Comparison of ENCODE assay signal across 12 cellular contexts in the genomic region with DNA sequence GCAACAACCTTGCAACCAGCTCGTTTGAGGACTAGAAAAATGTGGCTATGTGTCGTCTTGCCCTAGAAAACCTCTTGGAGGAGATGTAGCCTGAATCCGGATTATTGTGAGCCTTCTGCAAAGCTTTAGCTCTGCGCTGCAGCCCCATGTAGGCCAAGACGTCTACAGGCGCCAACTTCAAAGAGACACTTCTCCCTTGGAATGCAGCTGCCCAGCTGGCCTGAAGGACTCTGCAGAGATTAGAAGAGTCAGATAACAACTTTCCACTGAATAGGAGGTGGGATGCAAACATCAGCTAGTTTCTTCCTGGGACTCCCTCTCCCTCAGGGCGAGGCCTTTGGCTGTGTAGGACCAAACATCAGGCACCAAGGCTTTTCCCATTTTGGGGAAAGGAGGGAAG.
DNase-seq lines count a peak whose midpoint lies in the region; ATAC-seq and TF ChIP-seq lines count a peak whose summit lies in the region.
"Had no signal": no experiment of that assay in that cellular context is flagged by ENCODE, and none has a peak within 500 bp of the region (broad histone marks: within the 10 kb centered on the region; RNA-seq: fewer than 3 reads in every experiment).

No MANE protein-coding gene starts in this region.

- H3K36me3 ChIP-seq in HEK293 (ENCODE audit: control insufficient read depth in 2 of 2, insufficient read depth in 1 of 2, low read length in 2 of 2) (no peaks in the 10 kb centered on the region), RWPE2 (ENCODE audit: low read depth) (no peaks in the 10 kb centered on the region)

- no peaks in the 10 kb centered on the region for H3K9me3 Mint-ChIP-seq in stimulated activated memory B cell treated with anti-CD40 and anti-IgM and Interleukin-4, amounts not matched to agents 10 μg/mL and 1 μg/mL and 100 μg/mL, for 72 hours
- H3K9me3 Mint-ChIP-seq: H9 had no signal

- H3K27me3 ChIP-seq in RWPE2 (ENCODE audit: insufficient read depth, poor library complexity, severe bottlenecking), result no peaks in the 10 kb centered on the region

- H3K27ac ChIP-seq in HEK293 (ENCODE audit: extremely low read depth, low read depth, low read length) (no peak overlapping the region; the same call in 1 of the 2 replicates), RWPE2 (ENCODE audit: poor library complexity, severe bottlenecking) (peak overlapping the region; percentile 58)
- H3K27ac ChIP-seq: SK-N-MC had no signal

- TF ChIP-seq CTCF in HEK293 (tag by site-specific recombination; IDR thresholded peaks at IDR 0.05) (no peak), RWPE2 (IDR thresholded peaks at IDR 0.05; ENCODE audit: poor library complexity, severe bottlenecking) (no peak)

- peaks cover 26% of the 10 kb centered on the region for H3K4me1 ChIP-seq in HEK293 (ENCODE audit: control insufficient read depth, insufficient read depth, low read length)
- H3K4me1 ChIP-seq in RWPE2 (ENCODE audit: insufficient read depth, poor library complexity, severe bottlenecking), result peaks cover 44% of the 10 kb centered on the region

- H3K4me3 ChIP-seq in HEK293 (ENCODE audit: low read depth, low read length), result no peak overlapping the region
- no peak overlapping the region for H3K4me3 ChIP-seq in RWPE2 (ENCODE audit: severe bottlenecking)
- H3K4me3 ChIP-seq: SK-N-MC had no signal

- no peak for ATAC-seq in RWPE2 (ENCODE audit: low read depth)
- peak; percentile 20 for ATAC-seq in stimulated activated memory B cell treated with anti-CD40 and anti-IgM and Interleukin-4, amounts not matched to agents 10 μg/mL and 1 μg/mL and 100 μg/mL, for 72 hours

- H3K4me1 Mint-ChIP-seq in stimulated activated memory B cell treated with anti-CD40 and anti-IgM and Interleukin-4, amounts not matched to agents 10 μg/mL and 1 μg/mL and 100 μg/mL, for 72 hours, result no peaks in the 10 kb centered on the region
- H3K4me1 Mint-ChIP-seq: B cell; CD4-positive, CD25-positive, alpha-beta regulatory T cell had no signal

- no peaks in the 10 kb centered on the region for H3K27me3 Mint-ChIP-seq in stimulated activated memory B cell treated with anti-CD40 and anti-IgM and Interleukin-4, amounts not matched to agents 10 μg/mL and 1 μg/mL and 100 μg/mL, for 72 hours

- CTCF ChIA-PET in HEK293 (lab: Yijun Ruan, JAX), result interaction anchor here (0.6 to 1.2 kb wide), 3 partner anchors 127 to 249 kb away, joined by 3 to 5 read pairs (median 3); no protein-coding TSS in a partner anchor

- H3K9me3 ChIP-seq in HEK293 (ENCODE audit: control insufficient read depth, insufficient read depth, low read depth, low read length), result no peaks in the 10 kb centered on the region
- no peaks in the 10 kb centered on the region for H3K9me3 ChIP-seq in RWPE2 (ENCODE audit: severe bottlenecking)

- POLR2A ChIA-PET in HEK293 (lab: Yijun Ruan, JAX), result interaction anchor here (1.0 kb wide), 1 partner anchor 130 kb away, joined by 3 read pairs; no protein-coding TSS in a partner anchor

- no peaks in the 10 kb centered on the region for H3K36me3 Mint-ChIP-seq in stimulated activated memory B cell treated with anti-CD40 and anti-IgM and Interleukin-4, amounts not matched to agents 10 μg/mL and 1 μg/mL and 100 μg/mL, for 72 hours
- H3K36me3 Mint-ChIP-seq: CD4-positive, CD25-positive, alpha-beta regulatory T cell had no signal

- H3K4me3 Mint-ChIP-seq in stimulated activated memory B cell treated with anti-CD40 and anti-IgM and Interleukin-4, amounts not matched to agents 10 μg/mL and 1 μg/mL and 100 μg/mL, for 72 hours, result no peak overlapping the region
- H3K4me3 Mint-ChIP-seq: B cell; CD4-positive, CD25-positive, alpha-beta regulatory T cell; H9 had no signal

- DNase-seq in RWPE2 (ENCODE audit: low spot score) (no peak), iPS-NIHi7 (ENCODE audit: extremely low spot score) (peak; percentile 33), NCI-H1417 treated with DMSO at 0.1 percent for 48 hours (lab: John Stamatoyannopoulos, UW) (no peak), NCI-H345 (lab: John Stamatoyannopoulos, UW) (no peak)
- no peak for DNase-seq in stimulated activated CD4-positive, alpha-beta T cell treated with anti-CD3 and anti-CD28 coated beads, Interleukin-2, amount 100 ng/mL, for 48 hours
- DNase-seq: CD4-positive, CD25-positive, alpha-beta regulatory T cell; H9; NCI-H2029 treated with DMSO at 0.1 percent for 48 hours had no signal

- H3K27ac Mint-ChIP-seq in stimulated activated memory B cell treated with anti-CD40 and anti-IgM and Interleukin-4, amounts not matched to agents 10 μg/mL and 1 μg/mL and 100 μg/mL, for 72 hours, result no peak overlapping the region
- H3K27ac Mint-ChIP-seq: B cell; CD4-positive, CD25-positive, alpha-beta regulatory T cell; H9 had no signal

TF ChIP-seq in HEK293, 187 proteins besides CTCF, POLR2A, EP300 and RAD21:
- TF ChIP-seq, protein P1, sequence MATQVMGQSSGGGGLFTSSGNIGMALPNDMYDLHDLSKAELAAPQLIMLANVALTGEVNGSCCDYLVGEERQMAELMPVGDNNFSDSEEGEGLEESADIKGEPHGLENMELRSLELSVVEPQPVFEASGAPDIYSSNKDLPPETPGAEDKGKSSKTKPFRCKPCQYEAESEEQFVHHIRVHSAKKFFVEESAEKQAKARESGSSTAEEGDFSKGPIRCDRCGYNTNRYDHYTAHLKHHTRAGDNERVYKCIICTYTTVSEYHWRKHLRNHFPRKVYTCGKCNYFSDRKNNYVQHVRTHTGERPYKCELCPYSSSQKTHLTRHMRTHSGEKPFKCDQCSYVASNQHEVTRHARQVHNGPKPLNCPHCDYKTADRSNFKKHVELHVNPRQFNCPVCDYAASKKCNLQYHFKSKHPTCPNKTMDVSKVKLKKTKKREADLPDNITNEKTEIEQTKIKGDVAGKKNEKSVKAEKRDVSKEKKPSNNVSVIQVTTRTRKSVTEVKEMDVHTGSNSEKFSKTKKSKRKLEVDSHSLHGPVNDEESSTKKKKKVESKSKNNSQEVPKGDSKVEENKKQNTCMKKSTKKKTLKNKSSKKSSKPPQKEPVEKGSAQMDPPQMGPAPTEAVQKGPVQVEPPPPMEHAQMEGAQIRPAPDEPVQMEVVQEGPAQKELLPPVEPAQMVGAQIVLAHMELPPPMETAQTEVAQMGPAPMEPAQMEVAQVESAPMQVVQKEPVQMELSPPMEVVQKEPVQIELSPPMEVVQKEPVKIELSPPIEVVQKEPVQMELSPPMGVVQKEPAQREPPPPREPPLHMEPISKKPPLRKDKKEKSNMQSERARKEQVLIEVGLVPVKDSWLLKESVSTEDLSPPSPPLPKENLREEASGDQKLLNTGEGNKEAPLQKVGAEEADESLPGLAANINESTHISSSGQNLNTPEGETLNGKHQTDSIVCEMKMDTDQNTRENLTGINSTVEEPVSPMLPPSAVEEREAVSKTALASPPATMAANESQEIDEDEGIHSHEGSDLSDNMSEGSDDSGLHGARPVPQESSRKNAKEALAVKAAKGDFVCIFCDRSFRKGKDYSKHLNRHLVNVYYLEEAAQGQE (tag by site-specific recombination; IDR thresholded peaks at IDR 0.05), result no peak
- TF ChIP-seq TCF7L2 (IDR thresholded peaks at IDR 0.05; ENCODE audit: borderline replicate concordance, low read depth, low read length), result 0 out of 2 replicates have a peak, but pooled peaks have one; percentile 33
